In genomic region chr1:183817576-183818288, GRCh38 we compare ENCODE assay signal across 13 cellular contexts. TPM values are rescaled to one million over a fixed set of nuclear protein-coding genes. Genes with fewer than 3 reads are reported as not detected.
A peak's percentile ranks its signal among the peaks of the same experiment; 100 is the strongest.
DNase-seq lines count a peak whose midpoint lies in the region; ATAC-seq, FAIRE-seq and TF ChIP-seq lines count a peak whose summit lies in the region.
"Had no signal": no experiment of that assay in that cellular context is flagged by ENCODE, and none has a peak within 500 bp of the region (broad histone marks: within the 10 kb centered on the region; RNA-seq: fewer than 3 reads in every experiment).

No MANE protein-coding gene starts in this region.

- H4K20me1 ChIP-seq in GM12878 (ENCODE audit: control insufficient read depth, insufficient read depth), result no peaks in the 10 kb centered on the region
- no peaks in the 10 kb centered on the region for H4K20me1 ChIP-seq in hepatocyte (ENCODE audit: insufficient read depth, poor library complexity, severe bottlenecking)

- H3K9ac ChIP-seq in GM12878 (ENCODE audit: control insufficient read depth, insufficient read depth, low read length), result no peak overlapping the region

- POLR2A ChIA-PET in GM12878 (lab: Charles Lee), result interaction anchor here (1.0 to 2.1 kb wide), 4 partner anchors 8 to 93 kb away, joined by 3 to 5 read pairs (median 4); no protein-coding TSS in a partner anchor
- POLR2A ChIA-PET in T-cell (lab: Charles Lee), result interaction anchor here in 1 of 2 donors (0.6 kb wide), 1 partner anchor 8 kb away, joined by 3 read pairs; no protein-coding TSS in a partner anchor

- H3K27me3 Mint-ChIP-seq in natural killer cell treated with Interleukin-12 subunit alpha and Interleukin-12 subunit beta and Interleukin-15 and Interleukin-18, amount 100 ng/mL, for 72 hours, result peaks cover 6 to 10% of the 10 kb centered on the region in 2 donors
- no peaks in the 10 kb centered on the region for H3K27me3 Mint-ChIP-seq in T-cell
- H3K27me3 Mint-ChIP-seq: activated CD4-positive, alpha-beta memory T cell treated with anti-CD3 and anti-CD28 coated beads for 36 hours had no signal

- SMC1A ChIA-PET in GM12878 (lab: Charles Lee; ENCODE audit: uncharacterized antibody, unreplicated experiment), result interaction anchor here (0.6 to 5.3 kb wide), 19 partner anchors 8 to 1491 kb away, joined by 3 to 36 read pairs (median 3); partner anchors contain the start of gene RGL1

- no peaks in the 10 kb centered on the region for H3K9me2 ChIP-seq in hepatocyte (replicated peaks; ENCODE audit: insufficient read depth)

- no peak for TF ChIP-seq POLR2A in GM12892 (IDR thresholded peaks at IDR 0.05; ENCODE audit: low read depth, low read length)
- TF ChIP-seq POLR2A in GM12878 (IDR thresholded peaks at IDR 0.05; ENCODE audit: low read depth, low read length), result no peak
- TF ChIP-seq POLR2A in spleen (IDR thresholded peaks at IDR 0.05), result no peak

- H2AFZ ChIP-seq in GM12878 (ENCODE audit: control insufficient read depth, low read depth, low read length), result no peak overlapping the region
- H2AFZ ChIP-seq in hepatocyte, result no peak overlapping the region

- no peaks in the 10 kb centered on the region for H3K36me3 ChIP-seq in GM12878 (ENCODE audit: control insufficient read depth in 2 of 2, insufficient read depth in 2 of 2, low read length in 1 of 2)
- H3K36me3 ChIP-seq in hepatocyte (replicated peaks; ENCODE audit: insufficient read depth, low read depth), result no peaks in the 10 kb centered on the region
- no peaks in the 10 kb centered on the region for H3K36me3 ChIP-seq in spleen

- TF ChIP-seq CTCF in GM12878 (IDR thresholded peaks at IDR 0.05 in 2 of 3, conservative IDR thresholded peaks at IDR 0.05 in 1 of 3; ENCODE audit: control insufficient read depth in 2 of 3, extremely low read depth in 1 of 3, insufficient read depth in 1 of 3, low read depth in 3 of 3, low read length in 3 of 3) (no peak), hepatocyte (IDR thresholded peaks at IDR 0.05; ENCODE audit: poor library complexity) (no peak), spleen (IDR thresholded peaks at IDR 0.05 in 8 of 11, conservative IDR thresholded peaks at IDR 0.05 in 3 of 11) (no peak)

- H3K4me2 ChIP-seq in GM12878 (ENCODE audit: control insufficient read depth, insufficient read depth) (peak overlapping the region; percentile 18; the same call in 1 of the 2 replicates), hepatocyte (peak overlapping the region; percentile 55)

- RAD21 ChIA-PET in GM12878 (lab: Charles Lee; ENCODE audit: unreplicated experiment), result interaction anchor here (0.7 to 2.1 kb wide), 4 partner anchors 24 to 98 kb away, joined by 3 to 6 read pairs (median 3); no protein-coding TSS in a partner anchor

- BruUV-seq in GM12878 (replicated peaks; lab: Mats Ljungman, UMichigan), result no TSS peak

- CTCF ChIA-PET in GM12878 (lab: Yijun Ruan, JAX), result interaction anchor here (0.9 to 2.9 kb wide), 8 partner anchors 10 to 133 kb away, joined by 3 to 11 read pairs (median 4); no protein-coding TSS in a partner anchor
- CTCF ChIA-PET in T-cell (lab: Charles Lee), result interaction anchor here in 1 of 2 donors (0.5 to 0.6 kb wide), 2 partner anchors 19 to 544 kb away, joined by 3 read pairs; no protein-coding TSS in a partner anchor

- DNase-seq in GM12892 (ENCODE audit: insufficient read length) (no peak), GM12878 (ENCODE audit: low read depth, low spot score) (no peak), hepatocyte (ENCODE audit: low spot score) (no peak), spleen (no peak), NCI-H1417 treated with DMSO at 0.1 percent for 48 hours (lab: John Stamatoyannopoulos, UW) (no peak), posterior vena cava (ENCODE audit: low spot score) (no peak), T-cell (no peak)
- DNase-seq in natural killer cell treated with Interleukin-12 subunit alpha and Interleukin-12 subunit beta and Interleukin-15 and Interleukin-18, amount 100 ng/mL, for 72 hours (ENCODE audit: low spot score), result no peak
- DNase-seq: activated CD4-positive, alpha-beta memory T cell treated with anti-CD3 and anti-CD28 coated beads for 36 hours; activated gamma-delta T cell; islet precursor cell; stimulated activated CD8-positive, alpha-beta memory T cell treated with anti-CD3 and anti-CD28 coated beads, Interleukin-4, amount 100 ng/mL, for 48 hours had no signal

- intact Hi-C loops in GM12878 (cut with micrococcal nuclease; ENCODE audit: unreplicated experiment), result no loop called here
- intact Hi-C loops in spleen (cut with DNase I; ENCODE audit: low total_unique reads), result loop anchor here (10.0 kb wide), 1 partner anchor 67 kb away; no protein-coding TSS in a partner anchor
- intact Hi-C loops in posterior vena cava (cut with DNase I), result no loop called here

- FAIRE-seq in GM12892 (lab: Jason Lieb, UNC) (peak; percentile 30), GM12878 (lab: Jason Lieb, UNC) (no peak)
- FAIRE-seq: H1 had no signal

- no peak for TF ChIP-seq RAD21 in GM12878 (IDR thresholded peaks at IDR 0.05; ENCODE audit: insufficient read depth, low read depth, low read length)

- no peaks in the 10 kb centered on the region for H3K36me3 Mint-ChIP-seq in natural killer cell treated with Interleukin-12 subunit alpha and Interleukin-12 subunit beta and Interleukin-15 and Interleukin-18, amount 100 ng/mL, for 72 hours
- no peaks in the 10 kb centered on the region for H3K36me3 Mint-ChIP-seq in T-cell
- H3K36me3 Mint-ChIP-seq: activated CD4-positive, alpha-beta memory T cell treated with anti-CD3 and anti-CD28 coated beads for 36 hours had no signal

- H3K27ac ChIP-seq in GM12878 (ENCODE audit: control insufficient read depth, insufficient read depth) (peak overlapping the region; percentile 29), hepatocyte (peak overlapping the region; percentile 58), spleen (peak overlapping the region in 7 of 8 donors; percentile 48 to 74 (median 57))

- H3K27me3 ChIP-seq in GM12878 (replicated peaks in 1 of 2; ENCODE audit: control insufficient read depth in 2 of 2, insufficient read depth in 2 of 2, low read length in 1 of 2) (no peaks in the 10 kb centered on the region), hepatocyte (no peaks in the 10 kb centered on the region), spleen (replicated peaks in 1 of 7) (no peaks in the 10 kb centered on the region)

- peaks cover 86% of the 10 kb centered on the region for H3K79me2 ChIP-seq in GM12878 (ENCODE audit: control insufficient read depth, insufficient read depth, low read length)
- peaks cover 82% of the 10 kb centered on the region for H3K79me2 ChIP-seq in hepatocyte

- ATAC-seq in GM12878 (peak; percentile 37), T-cell (replicated peaks in 1 of 4) (no peak)
- ATAC-seq in natural killer cell treated with Interleukin-12 subunit alpha and Interleukin-12 subunit beta and Interleukin-15 and Interleukin-18, amount 100 ng/mL, for 72 hours, result no peak

- TF ChIP-seq EP300 in GM12878 (IDR thresholded peaks at IDR 0.05; ENCODE audit: borderline replicate concordance in 1 of 2, control insufficient read depth in 1 of 2, low read depth in 2 of 2, low read length in 2 of 2), result no peak

- no peak overlapping the region for H3K4me3 Mint-ChIP-seq in natural killer cell treated with Interleukin-12 subunit alpha and Interleukin-12 subunit beta and Interleukin-15 and Interleukin-18, amount 100 ng/mL, for 72 hours
- H3K4me3 Mint-ChIP-seq in T-cell, result no peak overlapping the region
- H3K4me3 Mint-ChIP-seq: activated CD4-positive, alpha-beta memory T cell treated with anti-CD3 and anti-CD28 coated beads for 36 hours had no signal

- 52% methylated on average over 5 of the region's 5 CpGs for WGBS in GM12878 (ENCODE audit: insufficient coverage, insufficient replicate concordance, low lambda C conversion rate, missing lambda C conversion rate)
- 26% methylated on average over 5 of the region's 5 CpGs for WGBS in hepatocyte (ENCODE audit: low lambda C conversion rate, missing lambda C conversion rate)
- 43 to 62% (median 57%) methylated on average over 5 of the region's 5 CpGs for WGBS in spleen, 5 donors

- no peaks in the 10 kb centered on the region for H3K9me3 Mint-ChIP-seq in natural killer cell treated with Interleukin-12 subunit alpha and Interleukin-12 subunit beta and Interleukin-15 and Interleukin-18, amount 100 ng/mL, for 72 hours
- H3K9me3 Mint-ChIP-seq in T-cell, result no peaks in the 10 kb centered on the region
- H3K9me3 Mint-ChIP-seq: activated CD4-positive, alpha-beta memory T cell treated with anti-CD3 and anti-CD28 coated beads for 36 hours had no signal

- H3K9me3 ChIP-seq in GM12878 (replicated peaks; ENCODE audit: control insufficient read depth, insufficient read depth, low read length) (no peaks in the 10 kb centered on the region), hepatocyte (ENCODE audit: low read depth) (no peaks in the 10 kb centered on the region), spleen (no peaks in the 10 kb centered on the region)

- no peak overlapping the region for H3K4me3 ChIP-seq in GM12878
- no peak overlapping the region for H3K4me3 ChIP-seq in hepatocyte
- no peak overlapping the region for H3K4me3 ChIP-seq in spleen

- in situ Hi-C loops in GM12878 (cut with MboI), result no loop called here

- H3K4me1 ChIP-seq in GM12878 (ENCODE audit: control insufficient read depth, insufficient read depth, low read length), result peaks cover 16% of the 10 kb centered on the region
- peaks cover 53% of the 10 kb centered on the region for H3K4me1 ChIP-seq in hepatocyte (ENCODE audit: insufficient read depth)
- H3K4me1 ChIP-seq in spleen, result peaks cover 4 to 85% (median 56%) of the 10 kb centered on the region in 6 donors

- no peaks in the 10 kb centered on the region for H3K4me1 Mint-ChIP-seq in natural killer cell treated with Interleukin-12 subunit alpha and Interleukin-12 subunit beta and Interleukin-15 and Interleukin-18, amount 100 ng/mL, for 72 hours (ENCODE audit: low read depth in 2 of 2)
- H3K4me1 Mint-ChIP-seq in T-cell, result no peaks in the 10 kb centered on the region

- H3K27ac Mint-ChIP-seq in natural killer cell treated with Interleukin-12 subunit alpha and Interleukin-12 subunit beta and Interleukin-15 and Interleukin-18, amount 100 ng/mL, for 72 hours, result no peak overlapping the region
- H3K27ac Mint-ChIP-seq in T-cell, result no peak overlapping the region
- H3K27ac Mint-ChIP-seq: activated CD4-positive, alpha-beta memory T cell treated with anti-CD3 and anti-CD28 coated beads for 36 hours had no signal

RNA-seq across cellular contexts. Expression of gene RGL1, which starts 12.8 kb away (rescaled TPM):
- polyA plus RNA-seq in GM12892 (2012; ENCODE audit: missing spikeins), result 11.7 TPM
- 21.2 and 22.8 TPM in 2 replicates for total RNA-seq in GM12878 (2013; cell fraction: nucleolus; rRNA removed)
- total RNA-seq in GM12878 (2014; rRNA removed) (19.0 and 20.1 TPM in 2 replicates), GM12878 (2014; rRNA removed; fragmentation: Illumina TruSeq; extraction: Trizol) (19.9 and 20.7 TPM in 2 replicates), GM12878 (2021) (18.6 and 20.6 TPM in 2 replicates), hepatocyte (30.7 and 32.2 TPM in 2 replicates), spleen (100 to 1,000 TPM in 4 of 7 donors, 10 to 100 TPM in 3; 66.7 to 126 (median 102) TPM), posterior vena cava (10 to 100 TPM; 26.3 to 34.0 TPM), T-cell (1 to 10 TPM; 1.7 to 3.3 (median 2.3) TPM)
- polyA plus RNA-seq in GM12878 (2011; ENCODE audit: low read depth), result 7.7 TPM
- polyA plus RNA-seq in GM12878 (2011; rRNA removed) (15.6 and 15.7 TPM in 2 replicates), GM12878 (2014; fragmentation: Illumina TruSeq; extraction: Trizol) (25.0 and 28.4 TPM in 2 replicates), GM12878 (2014; fragmentation: Nextera tagmentation; extraction: Ambion mirVana) (1 to 10 TPM; 8.1 to 9.4 TPM), GM12878 (2014; rRNA removed) (15.8 and 17.9 TPM in 2 replicates), GM12878 (2016; fragmentation: Nextera tagmentation; extraction: Ambion mirVana) (10 to 100 TPM; 19.0 to 20.9 TPM), hepatocyte (17.9 TPM in 2 replicates), spleen (10 to 100 TPM; 14.3 to 30.2 (median 14.8) TPM)
- polyA plus RNA-seq in GM12878 (2011; cell fraction: cytosol; rRNA removed), result 10.2 and 10.8 TPM in 2 replicates
- 20.3 and 21.1 TPM in 2 replicates for polyA plus RNA-seq in GM12878 (2011; cell fraction: nucleus; rRNA removed)
- polyA plus RNA-seq in GM12878 (2012), result 8.2 and 10.7 TPM in 2 replicates
- 17.5 and 18.9 TPM in 2 replicates for polyA minus RNA-seq in GM12878 (2011; rRNA and poly(A)+ RNA removed)
- 3.3 and 5.4 TPM in 2 replicates for polyA minus RNA-seq in GM12878 (2011; cell fraction: cytosol; rRNA and poly(A)+ RNA removed)
- polyA minus RNA-seq in GM12878 (2011; cell fraction: nucleus; rRNA and poly(A)+ RNA removed), result 16.0 and 26.8 TPM in 2 replicates
- total RNA-seq in natural killer cell treated with Interleukin-12 subunit alpha and Interleukin-12 subunit beta and Interleukin-15 and Interleukin-18, amount 100 ng/mL, for 72 hours, result 1 to 10 TPM; 3.7 to 5.0 TPM
